13 cellular contexts compared by ENCODE assay signal in the genomic region with DNA sequence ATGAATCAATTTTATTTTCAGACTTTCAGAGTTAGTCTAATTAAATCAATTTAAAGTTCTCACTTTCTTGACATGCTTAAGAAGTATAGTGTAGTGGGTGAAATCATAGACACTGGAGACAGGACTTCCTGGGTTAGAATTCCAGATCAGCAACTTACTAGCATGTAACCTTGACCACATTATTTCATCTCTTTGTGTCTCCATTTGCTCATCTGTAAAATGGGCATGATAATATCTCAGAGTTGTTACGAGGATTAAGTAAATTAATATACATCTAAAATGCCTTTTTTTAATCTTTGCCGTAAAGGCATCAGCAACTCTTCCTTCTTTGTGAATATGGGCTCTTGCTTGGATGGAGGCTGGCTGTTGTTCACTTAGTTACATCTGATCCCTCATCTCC. TPM values are rescaled to one million over a fixed set of nuclear protein-coding genes. Genes with fewer than 3 reads are reported as not detected.
DNase-seq lines count a peak whose midpoint lies in the region; ATAC-seq and TF ChIP-seq lines count a peak whose summit lies in the region.
"Had no signal": no experiment of that assay in that cellular context is flagged by ENCODE, and none has a peak within 500 bp of the region (broad histone marks: within the 10 kb centered on the region; RNA-seq: fewer than 3 reads in every experiment).

No MANE protein-coding gene starts in this region.

- no peak for TF ChIP-seq POLR2A in IMR-90 (IDR thresholded peaks at IDR 0.05; ENCODE audit: low read depth, low read length)

- H2AFZ ChIP-seq in IMR-90 (replicated peaks; ENCODE audit: low read length, poor library complexity) (no peak overlapping the region), neural progenitor cell (replicated peaks) (peak overlapping the region; percentile 98)

- H4K8ac ChIP-seq in IMR-90 (ENCODE audit: low read depth in 2 of 2, low read length in 2 of 2) = no peak overlapping the region

- no TSS peak for BruUV-seq in IMR-90 (replicated peaks; lab: Mats Ljungman, UMichigan)

- peak overlapping the region; percentile 89 for H3K27ac Mint-ChIP-seq in activated CD4-positive, alpha-beta memory T cell treated with anti-CD3 and anti-CD28 coated beads for 36 hours
- no peak overlapping the region for H3K27ac Mint-ChIP-seq in activated CD4-positive, alpha-beta memory T cell treated with anti-CD3 and anti-CD28 coated beads, Interleukin-2, amount 10 ng/mL, durations not matched to agents 7 days and 5 days
- peak overlapping the region; percentile 61 for H3K27ac Mint-ChIP-seq in activated naive CD8-positive, alpha-beta T cell treated with anti-CD3 and anti-CD28 coated beads, Interleukin-2, amount 10 ng/mL, durations not matched to agents 7 days and 5 days
- no peak overlapping the region for H3K27ac Mint-ChIP-seq in neural progenitor cell

- no peaks in the 10 kb centered on the region for H3K36me3 Mint-ChIP-seq in activated CD4-positive, alpha-beta memory T cell treated with anti-CD3 and anti-CD28 coated beads for 36 hours
- H3K36me3 Mint-ChIP-seq in activated CD4-positive, alpha-beta memory T cell treated with anti-CD3 and anti-CD28 coated beads, Interleukin-2, amount 10 ng/mL, durations not matched to agents 7 days and 5 days (ENCODE audit: low read depth) = peaks cover 14% of the 10 kb centered on the region
- H3K36me3 Mint-ChIP-seq in activated naive CD8-positive, alpha-beta T cell treated with anti-CD3 and anti-CD28 coated beads, Interleukin-2, amount 10 ng/mL, durations not matched to agents 7 days and 5 days = no peaks in the 10 kb centered on the region
- H3K36me3 Mint-ChIP-seq in neural progenitor cell = peaks cover 7% of the 10 kb centered on the region

- H3K56ac ChIP-seq in IMR-90 (ENCODE audit: extremely low read depth, insufficient read depth, low read length) = no peak overlapping the region

- no peak overlapping the region for H3K27ac ChIP-seq in IMR-90 (ENCODE audit: insufficient read depth, low read length)
- H3K27ac ChIP-seq in neural progenitor cell = no peak overlapping the region

- H3K9me1 ChIP-seq in IMR-90 (ENCODE audit: insufficient read depth, low read length) = no peaks in the 10 kb centered on the region

- H2BK20ac ChIP-seq in IMR-90 (ENCODE audit: low read depth, low read length) = no peak overlapping the region

- H3K36me3 ChIP-seq in IMR-90 (ENCODE audit: control insufficient read depth, insufficient read depth, low read length) (no peaks in the 10 kb centered on the region), neural progenitor cell (no peaks in the 10 kb centered on the region)

- no peak overlapping the region for H3K4me3 ChIP-seq in IMR-90 (ENCODE audit: insufficient read depth, low read depth, low read length)
- H3K4me3 ChIP-seq in neural progenitor cell = peak overlapping the region; percentile 98

- no peak overlapping the region for H3K18ac ChIP-seq in IMR-90 (ENCODE audit: low read depth, low read length)

- TF ChIP-seq CTCF in IMR-90 (conservative IDR thresholded peaks at IDR 0.05; ENCODE audit: low read depth, low read length) (no peak), neural progenitor cell (IDR thresholded peaks at IDR 0.05) (no peak)

- H2AK9ac ChIP-seq in IMR-90 (replicated peaks; ENCODE audit: low read depth, low read length, poor library complexity) = peak overlapping the region; percentile 72

- intact Hi-C loops in activated CD4-positive, alpha-beta memory T cell treated with anti-CD3 and anti-CD28 coated beads for 36 hours (cut with micrococcal nuclease) = loop anchor here (5.0 to 10.0 kb wide), 3 partner anchors 235 to 1943 kb away; a partner anchor contains a TSS
- intact Hi-C loops in IMR-90 (cut with micrococcal nuclease) = loop anchor here (5.0 kb wide), 1 partner anchor 115 kb away; a partner anchor contains a TSS

- H3K27me3 ChIP-seq in IMR-90 (ENCODE audit: control insufficient read depth, insufficient read depth, low read length) (no peaks in the 10 kb centered on the region), neural progenitor cell (no peaks in the 10 kb centered on the region)

- H3K23ac ChIP-seq in IMR-90 (ENCODE audit: low read depth, low read length) = no peak overlapping the region

- no peak for ATAC-seq in IMR-90 (ENCODE audit: low read depth)
- no peak for ATAC-seq in activated naive CD8-positive, alpha-beta T cell treated with anti-CD3 and anti-CD28 coated beads, Interleukin-2, amount 10 ng/mL, durations not matched to agents 7 days and 5 days (ENCODE audit: low read depth)
- ATAC-seq: activated CD8-positive, alpha-beta memory T cell treated with anti-CD3 and anti-CD28 coated beads, Interleukin-2, amount 10 ng/mL, durations not matched to agents 7 days and 5 days had no signal

- TF ChIP-seq RAD21 in IMR-90 (IDR thresholded peaks at IDR 0.05; ENCODE audit: low read length) = no peak

- CTCF ChIA-PET in activated CD4-positive, alpha-beta memory T cell treated with anti-CD3 and anti-CD28 coated beads for 36 hours (lab: Charles Lee) = no interaction called here
- CTCF ChIA-PET in activated CD4-positive, alpha-beta memory T cell treated with anti-CD3 and anti-CD28 coated beads, Interleukin-2, amount 10 ng/mL, durations not matched to agents 7 days and 5 days (lab: Charles Lee) = no interaction called here
- CTCF ChIA-PET in IMR-90 (lab: Yijun Ruan, JAX) = no interaction called here

- H2BK120ac ChIP-seq in IMR-90 (ENCODE audit: low read depth, low read length) = no peak overlapping the region

- in situ Hi-C loops in IMR-90 (cut with MboI; ENCODE audit: low sequenced_read_pairs) = no loop called here

- H3K4me3 Mint-ChIP-seq in activated CD4-positive, alpha-beta memory T cell treated with anti-CD3 and anti-CD28 coated beads for 36 hours = peak overlapping the region; percentile 80
- no peak overlapping the region for H3K4me3 Mint-ChIP-seq in activated CD4-positive, alpha-beta memory T cell treated with anti-CD3 and anti-CD28 coated beads, Interleukin-2, amount 10 ng/mL, durations not matched to agents 7 days and 5 days
- H3K4me3 Mint-ChIP-seq in activated naive CD8-positive, alpha-beta T cell treated with anti-CD3 and anti-CD28 coated beads, Interleukin-2, amount 10 ng/mL, durations not matched to agents 7 days and 5 days = peak overlapping the region; percentile 97
- H3K4me3 Mint-ChIP-seq in neural progenitor cell = no peak overlapping the region

- H3K4ac ChIP-seq in IMR-90 (ENCODE audit: low read depth, low read length) = no peak overlapping the region

- no peaks in the 10 kb centered on the region for H3K9me3 Mint-ChIP-seq in activated CD4-positive, alpha-beta memory T cell treated with anti-CD3 and anti-CD28 coated beads for 36 hours
- H3K9me3 Mint-ChIP-seq in activated CD4-positive, alpha-beta memory T cell treated with anti-CD3 and anti-CD28 coated beads, Interleukin-2, amount 10 ng/mL, durations not matched to agents 7 days and 5 days = no peaks in the 10 kb centered on the region
- H3K9me3 Mint-ChIP-seq in activated naive CD8-positive, alpha-beta T cell treated with anti-CD3 and anti-CD28 coated beads, Interleukin-2, amount 10 ng/mL, durations not matched to agents 7 days and 5 days = no peaks in the 10 kb centered on the region
- no peaks in the 10 kb centered on the region for H3K9me3 Mint-ChIP-seq in neural progenitor cell
- H3K9me3 Mint-ChIP-seq: dendritic cell treated with granulocyte-macrophage colony-stimulating factor and Interleukin-4, amounts not matched to agents 40 ng/mL and 50 ng/mL, for 4 days had no signal

- no peak overlapping the region for H3K14ac ChIP-seq in IMR-90 (replicated peaks; ENCODE audit: low read depth, low read length)

- no peaks in the 10 kb centered on the region for H3K27me3 Mint-ChIP-seq in activated CD4-positive, alpha-beta memory T cell treated with anti-CD3 and anti-CD28 coated beads for 36 hours
- H3K27me3 Mint-ChIP-seq in activated CD4-positive, alpha-beta memory T cell treated with anti-CD3 and anti-CD28 coated beads, Interleukin-2, amount 10 ng/mL, durations not matched to agents 7 days and 5 days = no peaks in the 10 kb centered on the region
- no peaks in the 10 kb centered on the region for H3K27me3 Mint-ChIP-seq in activated naive CD8-positive, alpha-beta T cell treated with anti-CD3 and anti-CD28 coated beads, Interleukin-2, amount 10 ng/mL, durations not matched to agents 7 days and 5 days
- peaks cover 7% of the 10 kb centered on the region for H3K27me3 Mint-ChIP-seq in neural progenitor cell (ENCODE audit: insufficient read depth, low read depth)
- H3K27me3 Mint-ChIP-seq: activated CD8-positive, alpha-beta memory T cell treated with anti-CD3 and anti-CD28 coated beads, Interleukin-2, amount 10 ng/mL, durations not matched to agents 7 days and 5 days had no signal

- peaks cover 7 to 18% of the 10 kb centered on the region in 2 experiments; a peak in 3 of 4 replicates for H3K79me1 ChIP-seq in IMR-90 (ENCODE audit: low read depth in 1 of 2, low read length in 2 of 2)

- H3K9ac ChIP-seq in IMR-90 (ENCODE audit: low read depth, low read length) (no peak overlapping the region), neural progenitor cell (no peak overlapping the region)

- H3K4me2 ChIP-seq in IMR-90 (ENCODE audit: low read depth, low read length) (no peak overlapping the region), neural progenitor cell (no peak overlapping the region)

- H2AK5ac ChIP-seq in IMR-90 (ENCODE audit: low read depth, low read length) = no peak overlapping the region

- H3F3A ChIP-seq in neural progenitor cell (ENCODE audit: low read depth) = peaks cover 6% of the 10 kb centered on the region

- no peak for DNase-seq in activated CD4-positive, alpha-beta memory T cell treated with anti-CD3 and anti-CD28 coated beads for 36 hours
- no peak for DNase-seq in activated CD4-positive, alpha-beta memory T cell treated with anti-CD3 and anti-CD28 coated beads, Interleukin-2, amount 10 ng/mL, durations not matched to agents 7 days and 5 days
- no peak for DNase-seq in IMR-90
- no peak for DNase-seq in activated naive CD8-positive, alpha-beta T cell treated with anti-CD3 and anti-CD28 coated beads, Interleukin-2, amount 10 ng/mL, durations not matched to agents 7 days and 5 days
- no peak for DNase-seq in neural progenitor cell (ENCODE audit: low spot score)
- no peak for DNase-seq in HuH-7 (ENCODE audit: low spot score)
- no peak for DNase-seq in NCI-H345 (lab: John Stamatoyannopoulos, UW)
- no peak for DNase-seq in NCI-H1105 treated with DMSO at 0.1 percent for 48 hours (lab: John Stamatoyannopoulos, UW)
- DNase-seq: activated CD8-positive, alpha-beta memory T cell treated with anti-CD3 and anti-CD28 coated beads, Interleukin-2, amount 10 ng/mL, durations not matched to agents 7 days and 5 days; anterior cingulate cortex; NCI-H1436 treated with DMSO at 0.1 percent for 48 hours; RPMI8226 had no signal

- H3K4me1 ChIP-seq in IMR-90 (ENCODE audit: control insufficient read depth, insufficient read depth, low read length) (no peaks in the 10 kb centered on the region), neural progenitor cell (peaks cover 9% of the 10 kb centered on the region)

- H2BK15ac ChIP-seq in IMR-90 (ENCODE audit: low read depth, low read length) = no peak overlapping the region

- no peak overlapping the region for H4K91ac ChIP-seq in IMR-90 (ENCODE audit: insufficient read depth, low read depth, low read length)

- dilution Hi-C loops in IMR-90 (cut with HindIII; ENCODE audit: low sequenced_read_pairs, unreplicated experiment) = no loop called here

- H3K79me2 ChIP-seq in neural progenitor cell (ENCODE audit: low read depth) = peaks cover 36% of the 10 kb centered on the region

- POLR2A ChIA-PET in activated CD4-positive, alpha-beta memory T cell treated with anti-CD3 and anti-CD28 coated beads for 36 hours (lab: Charles Lee) = no interaction called here
- POLR2A ChIA-PET in activated CD4-positive, alpha-beta memory T cell treated with anti-CD3 and anti-CD28 coated beads, Interleukin-2, amount 10 ng/mL, durations not matched to agents 7 days and 5 days (lab: Charles Lee) = no interaction called here
- POLR2A ChIA-PET in IMR-90 (lab: Charles Lee; ENCODE audit: unreplicated experiment) = no interaction called here
- POLR2A ChIA-PET in activated naive CD8-positive, alpha-beta T cell treated with anti-CD3 and anti-CD28 coated beads, Interleukin-2, amount 10 ng/mL, durations not matched to agents 7 days and 5 days (lab: Charles Lee) = no interaction called here

- H4K20me1 ChIP-seq in IMR-90 (ENCODE audit: insufficient read depth, low read length) (no peaks in the 10 kb centered on the region), neural progenitor cell (ENCODE audit: low read depth) (peaks cover 7% of the 10 kb centered on the region)

- peaks cover 33% of the 10 kb centered on the region for H3K4me1 Mint-ChIP-seq in activated CD4-positive, alpha-beta memory T cell treated with anti-CD3 and anti-CD28 coated beads for 36 hours (ENCODE audit: low read depth)
- H3K4me1 Mint-ChIP-seq in activated CD4-positive, alpha-beta memory T cell treated with anti-CD3 and anti-CD28 coated beads, Interleukin-2, amount 10 ng/mL, durations not matched to agents 7 days and 5 days = peaks cover 34% of the 10 kb centered on the region
- H3K4me1 Mint-ChIP-seq in activated naive CD8-positive, alpha-beta T cell treated with anti-CD3 and anti-CD28 coated beads, Interleukin-2, amount 10 ng/mL, durations not matched to agents 7 days and 5 days = peaks cover 22% of the 10 kb centered on the region
- H3K4me1 Mint-ChIP-seq in neural progenitor cell = peaks cover 13% of the 10 kb centered on the region

- WGBS in IMR-90 (ENCODE audit: extremely low coverage in 2 of 2, insufficient read length in 1 of 2), 2 experiments = no CpG with 5 or more reads among the region's 2 CpGs

- no peak overlapping the region for H4K5ac ChIP-seq in IMR-90 (ENCODE audit: low read depth, low read length)

- H3K9me3 ChIP-seq in IMR-90 (ENCODE audit: control insufficient read depth, insufficient read depth, low read length) (no peaks in the 10 kb centered on the region), neural progenitor cell (ENCODE audit: low read depth) (no peaks in the 10 kb centered on the region)

- H2BK5ac ChIP-seq in IMR-90 (ENCODE audit: low read depth, low read length, poor library complexity, severe bottlenecking) = no peak overlapping the region

RNA-seq across cellular contexts. Expression of a gene that starts 1.3 kb away (rescaled TPM):
- total RNA-seq in activated CD4-positive, alpha-beta memory T cell treated with anti-CD3 and anti-CD28 coated beads for 36 hours = 100 to 1,000 TPM; 103 to 120 TPM
- 10 to 100 TPM; 77.8 to 85.1 TPM for total RNA-seq in activated CD4-positive, alpha-beta memory T cell treated with anti-CD3 and anti-CD28 coated beads, Interleukin-2, amount 10 ng/mL, durations not matched to agents 7 days and 5 days
- total RNA-seq in IMR-90 (2012; rRNA removed) = 45.3 and 107 TPM in 2 replicates
- polyA plus RNA-seq in IMR-90 (2012; rRNA removed) = 32.7 and 41.0 TPM in 2 replicates
- polyA plus RNA-seq in IMR-90 (2012; cell fraction: cytosol; rRNA removed) = 2.9 and 4.6 TPM in 2 replicates
- 0.61 and 14.9 TPM in 2 replicates for polyA plus RNA-seq in IMR-90 (2012; cell fraction: nucleus; rRNA removed; ENCODE audit: low replicate concordance)
- 10 to 100 TPM; 61.1 to 68.2 TPM for total RNA-seq in activated naive CD8-positive, alpha-beta T cell treated with anti-CD3 and anti-CD28 coated beads, Interleukin-2, amount 10 ng/mL, durations not matched to agents 7 days and 5 days
- total RNA-seq in neural progenitor cell (ENCODE audit: low replicate concordance) = 48.3 and 108 TPM in 2 replicates

Comparison
In these comparisons a context has a peak if more than half of its experiments do, and no peak if none do; other contexts are left out.
1. H3K27ac Mint-ChIP-seq: peak in activated CD4-positive, alpha-beta memory T cell treated with anti-CD3 and anti-CD28 coated beads for 36 hours (single experiment) and activated naive CD8-positive, alpha-beta T cell treated with anti-CD3 and anti-CD28 coated beads, Interleukin-2, amount 10 ng/mL, durations not matched to agents 7 days and 5 days (single experiment); none in activated CD4-positive, alpha-beta memory T cell treated with anti-CD3 and anti-CD28 coated beads, Interleukin-2, amount 10 ng/mL, durations not matched to agents 7 days and 5 days (single experiment) and neural progenitor cell (single experiment).
2. H3K4me3 Mint-ChIP-seq: peak in activated CD4-positive, alpha-beta memory T cell treated with anti-CD3 and anti-CD28 coated beads for 36 hours (single experiment) and activated naive CD8-positive, alpha-beta T cell treated with anti-CD3 and anti-CD28 coated beads, Interleukin-2, amount 10 ng/mL, durations not matched to agents 7 days and 5 days (single experiment); none in activated CD4-positive, alpha-beta memory T cell treated with anti-CD3 and anti-CD28 coated beads, Interleukin-2, amount 10 ng/mL, durations not matched to agents 7 days and 5 days (single experiment) and neural progenitor cell (single experiment).